ENCODE assay signal across 8 cellular contexts in genomic region chr7:151518105-151518780, GRCh38. TPM values are rescaled to one million over a fixed set of nuclear protein-coding genes. Genes with fewer than 3 reads are reported as not detected.
DNase-seq lines count a peak whose midpoint lies in the region; ATAC-seq and TF ChIP-seq lines count a peak whose summit lies in the region.

No MANE protein-coding gene starts in this region.

- no peaks in the 10 kb centered on the region for H3K27me3 ChIP-seq in dorsolateral prefrontal cortex

- no peak for TF ChIP-seq CTCF in CD14-positive monocyte (IDR thresholded peaks at IDR 0.05)
- no peak for TF ChIP-seq CTCF in dorsolateral prefrontal cortex (IDR thresholded peaks at IDR 0.05 in 54 of 56, conservative IDR thresholded peaks at IDR 0.05 in 2 of 56; ENCODE audit: low read depth in 1 of 56, partially characterized antibody in 56 of 56)

- peak overlapping the region in 56 of 59 donors; percentile 79 to 99 (median 95) for H3K27ac ChIP-seq in dorsolateral prefrontal cortex

- DNase-seq in CD14-positive monocyte (ENCODE audit: low spot score), result peak; percentile 73
- peak; percentile 49 for DNase-seq in KBM-7
- peak; percentile 60 for DNase-seq in activated CD4-positive, alpha-beta T cell treated with anti-CD3 and anti-CD28 coated beads, Interleukin-2, amount 50 U/mL, for 1 hour
- peak in 4 of 10 donors; percentile 35 to 52 (median 50) for DNase-seq in dorsolateral prefrontal cortex
- peak; percentile 59 for DNase-seq in medulla oblongata (ENCODE audit: extremely low spot score)
- peak; percentile 41 for DNase-seq in stimulated activated CD8-positive, alpha-beta memory T cell treated with anti-CD3 and anti-CD28 coated beads, Interleukin-12 subunit alpha, Interleukin-12 subunit beta, amount 100 ng/mL, for 4 hours (ENCODE audit: low read depth)
- no peak for DNase-seq in NCI-H774 (lab: John Stamatoyannopoulos, UW)

- intact Hi-C loops in CD14-positive monocyte (cut with micrococcal nuclease) (loop anchor here (10.0 kb wide), 2 partner anchors 237 to 293 kb away; partner anchors contain the start of gene ABCF2 (in 1 of the 2)), dorsolateral prefrontal cortex (cut with DNase I) (loop anchor here (2.0 to 5.0 kb wide), 3 partner anchors 71 to 115 kb away; no protein-coding TSS in a partner anchor)

- no peaks in the 10 kb centered on the region for H3K36me3 Mint-ChIP-seq in CD14-positive monocyte

- ATAC-seq in HG03196 (IDR thresholded peaks at IDR 0.05; ENCODE audit: unreplicated experiment), result no peak

- in situ Hi-C loops in KBM-7 (cut with MboI; ENCODE audit: low pct_unique_long_range_greater_than_20kb, low sequenced_read_pairs), result no loop called here

- peak overlapping the region; percentile 57 to 94 (median 78) for H3K4me3 ChIP-seq in dorsolateral prefrontal cortex

- H3K9me3 Mint-ChIP-seq in CD14-positive monocyte, result peaks cover 0 to 2% (median 0%) of the 10 kb centered on the region in 7 donors

- peaks cover 54% of the 10 kb centered on the region for H3K4me1 Mint-ChIP-seq in CD14-positive monocyte

- peak overlapping the region; percentile 89 to 96 (median 93) for H3K27ac Mint-ChIP-seq in CD14-positive monocyte

- peak overlapping the region; percentile 96 to 98 for H3K4me3 Mint-ChIP-seq in CD14-positive monocyte

- H3K27me3 Mint-ChIP-seq in CD14-positive monocyte (ENCODE audit: low read depth in 3 of 3), result peaks cover 0 to 1% (median 0%) of the 10 kb centered on the region in 3 donors

RNA-seq across cellular contexts. Expression of gene RHEB, which starts 1.5 kb away (rescaled TPM):
- polyA plus RNA-seq in CD14-positive monocyte, result 10 to 100 TPM; 95.8 to 96.1 TPM
- 100 to 1,000 TPM in 99 of 120 experiments, 10 to 100 TPM in 21; 67.8 to 164 (median 115) TPM for total RNA-seq in dorsolateral prefrontal cortex
